In genomic region chr9:131178382-131178781, GRCh38 we compare ENCODE assay signal across 8 cellular contexts. TPM values are rescaled to one million over a fixed set of nuclear protein-coding genes. Genes with fewer than 3 reads are reported as not detected.
DNase-seq lines count a peak whose midpoint lies in the region; ATAC-seq and TF ChIP-seq lines count a peak whose summit lies in the region.

No MANE protein-coding gene starts in this region.

- H3K27me3 Mint-ChIP-seq in WTC11 (ENCODE audit: low read depth): no peaks in the 10 kb centered on the region
- no peaks in the 10 kb centered on the region for H3K27me3 Mint-ChIP-seq in MCF 10A (ENCODE audit: insufficient read depth, unreplicated experiment)

- no TSS peak for BruUV-seq in MCF 10A (replicated peaks; lab: Mats Ljungman, UMichigan)

- CTCF ChIA-PET in WTC11 (lab: Charles Lee) (interaction anchor here (0.9 to 3.3 kb wide), 5 partner anchors 16 to 218 kb away, joined by 3 to 55 read pairs (median 4); no protein-coding TSS in a partner anchor), MCF 10A (lab: Yijun Ruan, JAX) (interaction anchor here (0.6 to 8.7 kb wide), 23 partner anchors 8 to 1472 kb away, joined by 3 to 103 read pairs (median 4); no protein-coding TSS in a partner anchor)

- H3K27ac Mint-ChIP-seq in WTC11 (peak overlapping the region; percentile 64; the same call in 1 of the 2 replicates), MCF 10A (ENCODE audit: low read depth, unreplicated experiment) (no peak overlapping the region)

- H3K4me1 Mint-ChIP-seq in WTC11 (no peaks in the 10 kb centered on the region), MCF 10A (ENCODE audit: insufficient read depth, unreplicated experiment) (no peaks in the 10 kb centered on the region)

- ATAC-seq in GM21737 (IDR thresholded peaks at IDR 0.05; ENCODE audit: unreplicated experiment) (peak; percentile 85), WTC11 (peak; percentile 99), HG03025 (IDR thresholded peaks at IDR 0.05; ENCODE audit: low FRiP score, unreplicated experiment) (no peak)

- peak; percentile 24 for DNase-seq in DMS153 (lab: John Stamatoyannopoulos, UW)
- peak; percentile 37 for DNase-seq in NCI-H1694 treated with DMSO at 0.1 percent for 48 hours (lab: John Stamatoyannopoulos, UW)
- peak; percentile 85 for DNase-seq in WTC11 (ENCODE audit: low spot score)
- DNase-seq in MCF 10A (ENCODE audit: unreplicated experiment): peak; percentile 57
- DNase-seq in iris pigment epithelial cell (ENCODE audit: low read depth): peak; percentile 75
- peak; percentile 38 to 49 (median 44) for DNase-seq in stimulated activated CD4-positive, alpha-beta T cell treated with anti-CD3 and anti-CD28 coated beads, Interleukin-1b, Interleukin-23, amount 100 ng/mL, for 24 hours (ENCODE audit: low read depth in 4 of 4, low spot score in 1 of 4)

- intact Hi-C loops in MCF 10A (cut with micrococcal nuclease): loop anchor here (1.0 kb wide), 1 partner anchor 158 kb away; no protein-coding TSS in a partner anchor

- H3K36me3 Mint-ChIP-seq in WTC11: peaks cover 35% of the 10 kb centered on the region
- peaks cover 87% of the 10 kb centered on the region for H3K36me3 Mint-ChIP-seq in MCF 10A (ENCODE audit: insufficient read depth, unreplicated experiment)

- peak; percentile 82 for TF ChIP-seq CTCF in WTC11 (IDR thresholded peaks at IDR 0.05)
- peak; percentile 87 for TF ChIP-seq CTCF in MCF 10A (IDR thresholded peaks at IDR 0.05; ENCODE audit: unreplicated experiment)

- H3K4me3 Mint-ChIP-seq in WTC11 (no peak overlapping the region), MCF 10A (ENCODE audit: unreplicated experiment) (no peak overlapping the region)

- POLR2A ChIA-PET in WTC11 (lab: Charles Lee): no interaction called here
- POLR2A ChIA-PET in MCF 10A (lab: Yijun Ruan, JAX): interaction anchor here (0.9 kb wide), 1 partner anchor 158 kb away, joined by 3 read pairs; no protein-coding TSS in a partner anchor

- H3K9me3 Mint-ChIP-seq in WTC11 (no peaks in the 10 kb centered on the region), MCF 10A (ENCODE audit: unreplicated experiment) (no peaks in the 10 kb centered on the region)

TF ChIP-seq in WTC11, 78 proteins besides CTCF, POLR2A, EP300 and RAD21 (continues in another document):
- TF ChIP-seq ZNF532 (CRISPR knock-in tag; IDR thresholded peaks at IDR 0.05; ENCODE audit: borderline replicate concordance) (no peak), ZNF416 (CRISPR knock-in tag; IDR thresholded peaks at IDR 0.05) (no peak), AFF4 (CRISPR knock-in tag; IDR thresholded peaks at IDR 0.05; ENCODE audit: borderline replicate concordance) (no peak), STAT6 (CRISPR knock-in tag; conservative IDR thresholded peaks at IDR 0.05; ENCODE audit: low read depth) (no peak), PRDM15 (CRISPR knock-in tag; IDR thresholded peaks at IDR 0.05) (no peak), SP1 (CRISPR knock-in tag; conservative IDR thresholded peaks at IDR 0.05) (no peak), ZNF121 (CRISPR knock-in tag; IDR thresholded peaks at IDR 0.05) (no peak)

RNA-seq across cellular contexts. Expression of gene NUP214, which starts 53.0 kb away (rescaled TPM):
- total RNA-seq in WTC11 (2021): 39.9 to 42.8 TPM (median 41.8 TPM) in 3 replicates
- total RNA-seq in MCF 10A (2022): 41.8 and 46.9 TPM in 2 replicates

Comparison
In these comparisons a context has a peak if more than half of its experiments do, and no peak if none do; other contexts are left out.
1. DNase-seq: peak in every context shown above with its lines; median percentile 85 in WTC11; 75 in iris pigment epithelial cell; 57 in MCF 10A; 44 in stimulated activated CD4-positive, alpha-beta T cell treated with anti-CD3 and anti-CD28 coated beads, Interleukin-1b, Interleukin-23, amount 100 ng/mL, for 24 hours; 37 in NCI-H1694 treated with DMSO at 0.1 percent for 48 hours; 24 in DMS153.